In the genomic region with DNA sequence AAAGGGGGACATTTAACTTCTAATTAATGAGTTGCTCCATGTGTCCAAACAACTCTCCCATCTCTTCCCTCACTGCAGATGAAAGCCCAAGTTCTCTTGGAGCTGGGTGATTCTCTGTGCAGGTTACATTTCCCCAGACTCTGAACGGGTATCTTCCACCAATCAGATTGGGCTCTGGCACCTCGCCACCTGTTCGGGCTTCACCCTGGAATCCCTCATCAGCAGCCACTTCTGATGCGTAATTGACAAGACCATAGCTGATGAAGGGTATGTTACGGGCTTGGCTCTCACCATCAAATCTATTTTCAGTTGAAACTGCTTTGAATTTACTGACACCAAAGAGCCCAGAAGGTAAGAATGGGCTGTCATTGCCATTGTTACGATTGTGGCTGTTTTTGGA, we compare ENCODE assay signal across 12 cellular contexts.
DNase-seq lines count a peak whose midpoint lies in the region; ATAC-seq and TF ChIP-seq lines count a peak whose summit lies in the region.
"Had no signal": no experiment of that assay in that cellular context is flagged by ENCODE, and none has a peak within 500 bp of the region (broad histone marks: within the 10 kb centered on the region; RNA-seq: fewer than 3 reads in every experiment).

No MANE protein-coding gene starts in this region.

- H3K9me3 ChIP-seq in BLaER1 treated with 17β-estradiol and CSF1 and Interleukin-3, amounts not matched to agents 10 nM and 100 nM (replicated peaks in 1 of 11): no peaks in the 10 kb centered on the region
- H3K9me3 ChIP-seq in cardiac muscle cell (ENCODE audit: low read depth): no peaks in the 10 kb centered on the region
- no peaks in the 10 kb centered on the region for H3K9me3 ChIP-seq in spleen
- H3K9me3 ChIP-seq: Caco-2, HAP-1 had no signal

- H3K4me1 ChIP-seq in BLaER1 treated with 17β-estradiol and CSF1 and Interleukin-3, amounts not matched to agents 10 nM and 100 nM: peaks cover 8 to 23% (median 13%) of the 10 kb centered on the region in 10 experiments
- H3K4me1 ChIP-seq in cardiac muscle cell (ENCODE audit: low read depth): peaks cover 39% of the 10 kb centered on the region
- H3K4me1 ChIP-seq in spleen: peaks cover 0 to 7% (median 0%) of the 10 kb centered on the region in 6 donors
- H3K4me1 ChIP-seq: Caco-2, HAP-1 had no signal

- TF ChIP-seq POLR2A in spleen (IDR thresholded peaks at IDR 0.05): no peak

- no peak overlapping the region for H3K4me3 ChIP-seq in BLaER1 treated with 17β-estradiol and CSF1 and Interleukin-3, amounts not matched to agents 10 nM and 100 nM
- H3K4me3 ChIP-seq in cardiac muscle cell (no peak overlapping the region), spleen (no peak overlapping the region)
- H3K4me3 ChIP-seq: HAP-1 had no signal

- H3K36me3 ChIP-seq in BLaER1 treated with 17β-estradiol and CSF1 and Interleukin-3, amounts not matched to agents 10 nM and 100 nM: no peaks in the 10 kb centered on the region
- H3K36me3 ChIP-seq in cardiac muscle cell (no peaks in the 10 kb centered on the region), spleen (no peaks in the 10 kb centered on the region)
- H3K36me3 ChIP-seq: HAP-1 had no signal

- H3K27ac ChIP-seq in BLaER1 treated with 17β-estradiol and CSF1 and Interleukin-3, amounts not matched to agents 10 nM and 100 nM: no peak overlapping the region
- H3K27ac ChIP-seq in cardiac muscle cell (peak overlapping the region; percentile 46), spleen (no peak overlapping the region)
- H3K27ac ChIP-seq: HL-60 had no signal

- DNase-seq in NCI-H2171 treated with DMSO at 0.1 percent for 48 hours (lab: John Stamatoyannopoulos, UW) (peak; percentile 21), NCI-H2171 (lab: John Stamatoyannopoulos, UW) (no peak), cardiac muscle cell (ENCODE audit: low read depth in 1 of 2, low spot score in 1 of 2) (no peak), spleen (peak; percentile 27), GM13977 (ENCODE audit: low spot score) (no peak)
- DNase-seq in activated CD8-positive, alpha-beta T cell treated with anti-CD3 and anti-CD28 coated beads for 36 hours: no peak
- DNase-seq: Caco-2; CD8-positive, alpha-beta memory T cell had no signal

- no peaks in the 10 kb centered on the region for H3K4me1 Mint-ChIP-seq in activated CD8-positive, alpha-beta T cell treated with anti-CD3 and anti-CD28 coated beads for 36 hours (ENCODE audit: low read depth)
- H3K4me1 Mint-ChIP-seq: B cell had no signal

- no peaks in the 10 kb centered on the region for H3K27me3 ChIP-seq in BLaER1 treated with 17β-estradiol and CSF1 and Interleukin-3, amounts not matched to agents 10 nM and 100 nM
- H3K27me3 ChIP-seq in cardiac muscle cell: no peaks in the 10 kb centered on the region
- H3K27me3 ChIP-seq in spleen (replicated peaks in 1 of 7): peaks cover 0 to 11% (median 0%) of the 10 kb centered on the region in 7 donors

- 86 to 93% (median 91%) methylated on average over 6 of the region's 6 CpGs for whole genome bisulfite sequencing in spleen, 5 donors

- no peak overlapping the region for H3K9ac ChIP-seq in BLaER1 treated with 17β-estradiol and CSF1 and Interleukin-3, amounts not matched to agents 10 nM and 100 nM

- no peaks in the 10 kb centered on the region for H3K9me3 Mint-ChIP-seq in activated CD8-positive, alpha-beta T cell treated with anti-CD3 and anti-CD28 coated beads for 36 hours

- no peak overlapping the region for H3K4me3 Mint-ChIP-seq in activated CD8-positive, alpha-beta T cell treated with anti-CD3 and anti-CD28 coated beads for 36 hours
- H3K4me3 Mint-ChIP-seq: B cell; CD8-positive, alpha-beta memory T cell had no signal

- peak overlapping the region in 7 of 11 experiments; percentile 58 to 77 (median 71); a peak in 13 of 22 replicates for H3K4me2 ChIP-seq in BLaER1 treated with 17β-estradiol and CSF1 and Interleukin-3, amounts not matched to agents 10 nM and 100 nM

- H3K27me3 Mint-ChIP-seq in activated CD8-positive, alpha-beta T cell treated with anti-CD3 and anti-CD28 coated beads for 36 hours: no peaks in the 10 kb centered on the region
- H3K27me3 Mint-ChIP-seq: B cell had no signal

- H4K20me1 ChIP-seq in BLaER1 treated with 17β-estradiol and CSF1 and Interleukin-3, amounts not matched to agents 10 nM and 100 nM: no peaks in the 10 kb centered on the region

- no peak for ATAC-seq in activated CD8-positive, alpha-beta T cell treated with anti-CD3 and anti-CD28 coated beads for 36 hours

- intact Hi-C loops in spleen (cut with DNase I; ENCODE audit: low total_unique reads): no loop called here
- intact Hi-C loops in activated CD8-positive, alpha-beta T cell treated with anti-CD3 and anti-CD28 coated beads for 36 hours (cut with micrococcal nuclease): no loop called here

- in situ Hi-C loops in GM13977 (cut with MboI; ENCODE audit: low pct_unique_long_range_greater_than_20kb, low sequenced_read_pairs, unreplicated experiment): no loop called here

- H3K36me3 Mint-ChIP-seq in activated CD8-positive, alpha-beta T cell treated with anti-CD3 and anti-CD28 coated beads for 36 hours (ENCODE audit: low read depth): no peaks in the 10 kb centered on the region
- H3K36me3 Mint-ChIP-seq: CD8-positive, alpha-beta memory T cell had no signal

- CTCF ChIA-PET in activated CD8-positive, alpha-beta T cell treated with anti-CD3 and anti-CD28 coated beads for 36 hours (lab: Charles Lee): interaction anchor here (1.2 kb wide), 1 partner anchor 169 kb away, joined by 3 read pairs; no protein-coding TSS in a partner anchor

- POLR2A ChIA-PET in activated CD8-positive, alpha-beta T cell treated with anti-CD3 and anti-CD28 coated beads for 36 hours (lab: Charles Lee): no interaction called here

- TF ChIP-seq CTCF in cardiac muscle cell (IDR thresholded peaks at IDR 0.05; ENCODE audit: low read depth, low read length) (no peak), spleen (IDR thresholded peaks at IDR 0.05 in 8 of 11, conservative IDR thresholded peaks at IDR 0.05 in 3 of 11) (no peak), GM13977 (IDR thresholded peaks at IDR 0.05; ENCODE audit: extremely low read depth, insufficient read depth, missing control alignments) (no peak)
- no peak for TF ChIP-seq CTCF in activated CD8-positive, alpha-beta T cell treated with anti-CD3 and anti-CD28 coated beads for 36 hours (IDR thresholded peaks at IDR 0.05)

- no peak overlapping the region for H3K27ac Mint-ChIP-seq in activated CD8-positive, alpha-beta T cell treated with anti-CD3 and anti-CD28 coated beads for 36 hours
- H3K27ac Mint-ChIP-seq: B cell; CD8-positive, alpha-beta memory T cell had no signal

Comparison
In these comparisons a context has a peak if more than half of its experiments do, and no peak if none do; other contexts are left out.
1. DNase-seq: peak in NCI-H2171 treated with DMSO at 0.1 percent for 48 hours (single experiment) and spleen (single experiment); none in NCI-H2171 (single experiment), cardiac muscle cell (0 of 2), activated CD8-positive, alpha-beta T cell treated with anti-CD3 and anti-CD28 coated beads for 36 hours (single experiment) and GM13977 (single experiment).